8 cellular contexts compared by ENCODE assay signal in genomic region chr2:74440005-74440377, GRCh38. TPM values are rescaled to one million over a fixed set of nuclear protein-coding genes. Genes with fewer than 3 reads are reported as not detected.
DNase-seq lines count a peak whose midpoint lies in the region; ATAC-seq and TF ChIP-seq lines count a peak whose summit lies in the region.

No MANE protein-coding gene starts in this region.

- WGBS in sigmoid colon, 2 donors: 8 to 25% methylated on average over 9 of the region's 9 CpGs

- H3K27me3 ChIP-seq in sigmoid colon: peaks cover 6 to 27% (median 6%) of the 10 kb centered on the region in 3 donors

- intact Hi-C loops in sigmoid colon (cut with DNase I): loop anchor here (1.0 kb wide), 1 partner anchor 14 kb away; no protein-coding TSS in a partner anchor

- peak overlapping the region; percentile 77 to 87 (median 84) for H3K27ac ChIP-seq in sigmoid colon

- no peak for TF ChIP-seq CTCF in sigmoid colon (IDR thresholded peaks at IDR 0.05)

- peaks cover 0 to 57% (median 43%) of the 10 kb centered on the region in 4 donors for H3K4me1 ChIP-seq in sigmoid colon

- DNase-seq in amygdala (lab: John Stamatoyannopoulos, UW) (peak in 55 of 56 donors; percentile 46 to 95 (median 83)), hippocampal formation (lab: John Stamatoyannopoulos, UW) (peak; percentile 94), sigmoid colon (peak; percentile 89), DMS79 (lab: John Stamatoyannopoulos, UW) (no peak), NCI-H510A treated with DMSO at 0.1 percent for 48 hours (lab: John Stamatoyannopoulos, UW) (no peak), NAMALWA (ENCODE audit: low spot score) (no peak)

- H3K36me3 ChIP-seq in sigmoid colon: peaks cover 0 to 7% (median 0%) of the 10 kb centered on the region in 4 donors

- H3K9me3 ChIP-seq in sigmoid colon: no peaks in the 10 kb centered on the region

- peak overlapping the region; percentile 49 to 67 (median 54) for H3K4me3 ChIP-seq in sigmoid colon

- no peak for TF ChIP-seq POLR2A in sigmoid colon (IDR thresholded peaks at IDR 0.05)

- ATAC-seq in HG02678 (IDR thresholded peaks at IDR 0.05; ENCODE audit: unreplicated experiment) (peak; percentile 0), GM19395 (IDR thresholded peaks at IDR 0.05; ENCODE audit: unreplicated experiment) (no peak)

- no peak for TF ChIP-seq EP300 in sigmoid colon (IDR thresholded peaks at IDR 0.05)

RNA-seq across cellular contexts. Expression of gene RTKN, which starts 1.7 kb away (rescaled TPM):
- total RNA-seq in sigmoid colon: 10 to 100 TPM; 13.5 to 20.0 (median 17.0) TPM
- polyA plus RNA-seq in sigmoid colon: 10 to 100 TPM; 15.0 to 44.6 (median 16.2) TPM

RNA-seq across cellular contexts. Expression of gene INO80B, which starts 14.9 kb away (rescaled TPM):
- total RNA-seq in sigmoid colon: 10 to 100 TPM in 2 of 4 donors, 1 to 10 TPM in 2; 7.5 to 41.8 (median 15.0) TPM
- 10 to 100 TPM; 12.9 to 36.9 (median 19.2) TPM for polyA plus RNA-seq in sigmoid colon

RNA-seq across cellular contexts. Expression of gene WBP1, which starts 18.2 kb away (rescaled TPM):
- total RNA-seq in sigmoid colon: 10 to 100 TPM; 63.1 to 89.2 (median 74.1) TPM
- polyA plus RNA-seq in sigmoid colon: 10 to 100 TPM; 59.2 to 61.3 (median 59.3) TPM

RNA-seq across cellular contexts. Expression of gene WDR54, which starts 18.5 kb away (rescaled TPM):
- 10 to 100 TPM in 2 of 4 donors, 1 to 10 TPM in 2; 7.5 to 13.3 (median 9.8) TPM for total RNA-seq in sigmoid colon
- 10 to 100 TPM in 1 of 3 donors, 1 to 10 TPM in 2; 3.0 to 13.6 (median 3.2) TPM for polyA plus RNA-seq in sigmoid colon

RNA-seq across cellular contexts. Expression of gene C2orf81, which starts 18.6 kb away (rescaled TPM):
- total RNA-seq in sigmoid colon: 1 to 10 TPM in 3 of 4 donors, not detected in 1; 1.4 to 2.2 (median 2.0) TPM
- polyA plus RNA-seq in sigmoid colon: 1 to 10 TPM in 2 of 3 donors, under 1 TPM in 1; 0.46 to 2.0 (median 1.8) TPM

Comparison
In these comparisons a context has a peak if more than half of its experiments do, and no peak if none do; other contexts are left out.
1. DNase-seq: peak in amygdala (55 of 56), hippocampal formation (2 of 2) and sigmoid colon (single experiment); none in DMS79 (single experiment), NCI-H510A treated with DMSO at 0.1 percent for 48 hours (single experiment) and NAMALWA (single experiment).